In genomic region chr1:203776636-203777035, GRCh38 we compare ENCODE assay signal across 1 cellular context.
TF ChIP-seq lines count a peak whose summit lies in the region.

No MANE protein-coding gene starts in this region.

TF ChIP-seq in H1, 55 proteins besides CTCF, POLR2A, EP300 and RAD21 (continued from another document):
- TF ChIP-seq, protein P1, sequence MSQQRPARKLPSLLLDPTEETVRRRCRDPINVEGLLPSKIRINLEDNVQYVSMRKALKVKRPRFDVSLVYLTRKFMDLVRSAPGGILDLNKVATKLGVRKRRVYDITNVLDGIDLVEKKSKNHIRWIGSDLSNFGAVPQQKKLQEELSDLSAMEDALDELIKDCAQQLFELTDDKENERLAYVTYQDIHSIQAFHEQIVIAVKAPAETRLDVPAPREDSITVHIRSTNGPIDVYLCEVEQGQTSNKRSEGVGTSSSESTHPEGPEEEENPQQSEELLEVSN (IDR thresholded peaks at IDR 0.05), result no peak
- no peak for TF ChIP-seq POLR2AphosphoS5 (IDR thresholded peaks at IDR 0.05; ENCODE audit: low read depth, low read length)
- no peak for TF ChIP-seq SAP30 (IDR thresholded peaks at IDR 0.05; ENCODE audit: insufficient read depth, insufficient replicate concordance, low read length)
- no peak for TF ChIP-seq TCF12 (IDR thresholded peaks at IDR 0.05; ENCODE audit: low read depth, low read length)
- no peak for TF ChIP-seq SP4 (IDR thresholded peaks at IDR 0.05; ENCODE audit: low read length)
- TF ChIP-seq TAF7 (optimal IDR thresholded peaks at IDR 0.05; ENCODE audit: borderline replicate concordance, low read depth, low read length), result no peak
- TF ChIP-seq RFX5 (IDR thresholded peaks at IDR 0.05; ENCODE audit: borderline replicate concordance, low read depth, low read length), result no peak
- TF ChIP-seq KDM4A (IDR thresholded peaks at IDR 0.05; ENCODE audit: low read depth, low read length, severe bottlenecking), result no peak
- no peak for TF ChIP-seq TBP (IDR thresholded peaks at IDR 0.05; ENCODE audit: low read depth, low read length)
- TF ChIP-seq SIX5 (IDR thresholded peaks at IDR 0.05; ENCODE audit: low read depth, low read length), result no peak
- no peak for TF ChIP-seq MAX (IDR thresholded peaks at IDR 0.05)
- TF ChIP-seq KDM1A (IDR thresholded peaks at IDR 0.05; ENCODE audit: borderline replicate concordance, low read length), result no peak
- no peak for TF ChIP-seq CBX8 (IDR thresholded peaks at IDR 0.05; ENCODE audit: borderline replicate concordance, low read depth, low read length)
